ENCODE assay signal across 25 cellular contexts in genomic region chr12:9754984-9755383, GRCh38. TPM values are rescaled to one million over a fixed set of nuclear protein-coding genes. Genes with fewer than 3 reads are reported as not detected.
DNase-seq lines count a peak whose midpoint lies in the region; ATAC-seq and TF ChIP-seq lines count a peak whose summit lies in the region.
"Had no signal": no experiment of that assay in that cellular context is flagged by ENCODE, and none has a peak within 500 bp of the region (broad histone marks: within the 10 kb centered on the region; RNA-seq: fewer than 3 reads in every experiment).

No MANE protein-coding gene starts in this region.

- H3K9me2 ChIP-seq in GM23338 (ENCODE audit: insufficient read depth) = no peaks in the 10 kb centered on the region

- peaks cover 55% of the 10 kb centered on the region for H3K4me1 Mint-ChIP-seq in activated CD4-positive, alpha-beta T cell treated with anti-CD3 and anti-CD28 coated beads, Interleukin-2, amount 10 ng/mL, durations not matched to agents 7 days and 5 days
- peaks cover 13% of the 10 kb centered on the region; the same call in 2 of the 3 replicates for H3K4me1 Mint-ChIP-seq in GM23338
- H3K4me1 Mint-ChIP-seq in activated naive CD8-positive, alpha-beta T cell (ENCODE audit: low read depth) = peaks cover 47% of the 10 kb centered on the region
- H3K4me1 Mint-ChIP-seq in naive thymus-derived CD8-positive, alpha-beta T cell = peaks cover 24 to 75% (median 62%) of the 10 kb centered on the region in 4 donors

- no peaks in the 10 kb centered on the region for H4K20me1 ChIP-seq in GM23338 (replicated peaks; ENCODE audit: insufficient read depth)
- H4K20me1 ChIP-seq: BLaER1 treated with 17β-estradiol and CSF1 and Interleukin-3, amounts not matched to agents 10 nM and 100 nM had no signal

- H3K4me3 ChIP-seq in GM23338 (no peak overlapping the region), HAP-1 (no peak overlapping the region)
- H3K4me3 ChIP-seq: A549; adrenal gland; BLaER1 treated with 17β-estradiol and CSF1 and Interleukin-3, amounts not matched to agents 10 nM and 100 nM; heart left ventricle; left ventricle myocardium inferior had no signal

- H3F3A ChIP-seq in GM23338 (replicated peaks; ENCODE audit: low read depth) = no peaks in the 10 kb centered on the region

- ATAC-seq in GM23338 (no peak), left cardiac atrium (no peak)
- ATAC-seq in naive thymus-derived CD8-positive, alpha-beta T cell = no peak
- ATAC-seq: A549, heart left ventricle had no signal

- intact Hi-C loops in left cardiac atrium (cut with DNase I) = loop anchor here (5.0 to 10.0 kb wide), 2 partner anchors 42 to 160 kb away; no protein-coding TSS in a partner anchor

- CTCF ChIA-PET in activated CD4-positive, alpha-beta T cell treated with anti-CD3 and anti-CD28 coated beads, Interleukin-2, amount 10 ng/mL, durations not matched to agents 7 days and 5 days (lab: Charles Lee) = interaction anchor here (0.8 to 6.3 kb wide), 5 partner anchors 13 to 59 kb away, joined by 3 to 55 read pairs (median 5); no protein-coding TSS in a partner anchor

- TF ChIP-seq CTCF in GM23338 (conservative IDR thresholded peaks at IDR 0.05; ENCODE audit: low read depth in 2 of 2) = no peak

- no peaks in the 10 kb centered on the region for H3K9me3 Mint-ChIP-seq in activated CD4-positive, alpha-beta T cell treated with anti-CD3 and anti-CD28 coated beads, Interleukin-2, amount 10 ng/mL, durations not matched to agents 7 days and 5 days
- no peaks in the 10 kb centered on the region for H3K9me3 Mint-ChIP-seq in GM23338
- H3K9me3 Mint-ChIP-seq in activated naive CD8-positive, alpha-beta T cell (ENCODE audit: low read depth) = no peaks in the 10 kb centered on the region
- H3K9me3 Mint-ChIP-seq in naive thymus-derived CD8-positive, alpha-beta T cell = no peaks in the 10 kb centered on the region
- H3K9me3 Mint-ChIP-seq: dendritic cell treated with granulocyte-macrophage colony-stimulating factor and Interleukin-4, amounts not matched to agents 40 ng/mL and 50 ng/mL, for 4 days had no signal

- peak overlapping the region; percentile 70 for H3K27ac Mint-ChIP-seq in activated CD4-positive, alpha-beta T cell treated with anti-CD3 and anti-CD28 coated beads, Interleukin-2, amount 10 ng/mL, durations not matched to agents 7 days and 5 days
- H3K27ac Mint-ChIP-seq in GM23338 = no peak overlapping the region
- H3K27ac Mint-ChIP-seq in activated naive CD8-positive, alpha-beta T cell = peak overlapping the region; percentile 90
- H3K27ac Mint-ChIP-seq in naive thymus-derived CD8-positive, alpha-beta T cell = peak overlapping the region; percentile 53 to 96 (median 86)
- H3K27ac Mint-ChIP-seq: dendritic cell treated with granulocyte-macrophage colony-stimulating factor and Interleukin-4, amounts not matched to agents 40 ng/mL and 50 ng/mL, for 4 days had no signal

- POLR2A ChIA-PET in activated CD4-positive, alpha-beta T cell treated with anti-CD3 and anti-CD28 coated beads, Interleukin-2, amount 10 ng/mL, durations not matched to agents 7 days and 5 days (lab: Charles Lee) = interaction anchor here (10.8 kb wide), 1 partner anchor 41 kb away, joined by 125 read pairs; no protein-coding TSS in a partner anchor
- POLR2A ChIA-PET in naive thymus-derived CD8-positive, alpha-beta T cell (lab: Charles Lee) = interaction anchor here (1.6 kb wide), 1 partner anchor 107 kb away, joined by 4 read pairs; no protein-coding TSS in a partner anchor

- no peaks in the 10 kb centered on the region for H3K36me3 ChIP-seq in GM23338 (ENCODE audit: insufficient read depth)
- no peaks in the 10 kb centered on the region for H3K36me3 ChIP-seq in HAP-1 (replicated peaks)
- H3K36me3 ChIP-seq: adrenal gland, left ventricle myocardium inferior had no signal

- H3K9me3 ChIP-seq in HAP-1 = no peaks in the 10 kb centered on the region
- H3K9me3 ChIP-seq: A549, adrenal gland, heart left ventricle, left ventricle myocardium inferior had no signal

- H3K4me3 Mint-ChIP-seq in activated CD4-positive, alpha-beta T cell treated with anti-CD3 and anti-CD28 coated beads, Interleukin-2, amount 10 ng/mL, durations not matched to agents 7 days and 5 days = peak overlapping the region; percentile 70
- no peak overlapping the region for H3K4me3 Mint-ChIP-seq in GM23338
- peak overlapping the region; percentile 100 for H3K4me3 Mint-ChIP-seq in activated naive CD8-positive, alpha-beta T cell
- H3K4me3 Mint-ChIP-seq in naive thymus-derived CD8-positive, alpha-beta T cell = peak overlapping the region in 9 of 10 donors; percentile 11 to 99 (median 54)
- H3K4me3 Mint-ChIP-seq: dendritic cell treated with granulocyte-macrophage colony-stimulating factor and Interleukin-4, amounts not matched to agents 40 ng/mL and 50 ng/mL, for 4 days had no signal

- in situ Hi-C loops in HAP-1 (cut with MboI; ENCODE audit: low sequenced_read_pairs) = loop anchor here (5.0 kb wide), 1 partner anchor 42 kb away; no protein-coding TSS in a partner anchor

- no peak overlapping the region for H3K4me2 ChIP-seq in GM23338
- H3K4me2 ChIP-seq: A549 had no signal

- H2AFZ ChIP-seq in GM23338 = peak overlapping the region; percentile 17

- no peaks in the 10 kb centered on the region for H3K27me3 ChIP-seq in GM23338 (ENCODE audit: insufficient read depth)
- no peaks in the 10 kb centered on the region for H3K27me3 ChIP-seq in HAP-1 (ENCODE audit: low read depth)
- H3K27me3 ChIP-seq: adrenal gland, heart left ventricle had no signal

- H3K4me1 ChIP-seq in GM23338 (ENCODE audit: insufficient read depth) (peaks cover 8% of the 10 kb centered on the region; the same call in 1 of the 2 replicates), HAP-1 (peaks cover 40% of the 10 kb centered on the region)
- H3K4me1 ChIP-seq: adrenal gland had no signal

- no peaks in the 10 kb centered on the region for H3K27me3 Mint-ChIP-seq in activated CD4-positive, alpha-beta T cell treated with anti-CD3 and anti-CD28 coated beads, Interleukin-2, amount 10 ng/mL, durations not matched to agents 7 days and 5 days
- H3K27me3 Mint-ChIP-seq in GM23338 (ENCODE audit: insufficient read depth, low read depth, poor library complexity) = peaks cover 5% of the 10 kb centered on the region
- no peaks in the 10 kb centered on the region for H3K27me3 Mint-ChIP-seq in activated naive CD8-positive, alpha-beta T cell
- H3K27me3 Mint-ChIP-seq in naive thymus-derived CD8-positive, alpha-beta T cell = no peaks in the 10 kb centered on the region
- H3K27me3 Mint-ChIP-seq: dendritic cell treated with granulocyte-macrophage colony-stimulating factor and Interleukin-4, amounts not matched to agents 40 ng/mL and 50 ng/mL, for 4 days had no signal

- H3K36me3 Mint-ChIP-seq in activated CD4-positive, alpha-beta T cell treated with anti-CD3 and anti-CD28 coated beads, Interleukin-2, amount 10 ng/mL, durations not matched to agents 7 days and 5 days (ENCODE audit: low read depth) = peaks cover 73% of the 10 kb centered on the region
- H3K36me3 Mint-ChIP-seq in GM23338 (ENCODE audit: low read depth) = no peaks in the 10 kb centered on the region
- peaks cover 63% of the 10 kb centered on the region for H3K36me3 Mint-ChIP-seq in activated naive CD8-positive, alpha-beta T cell
- peaks cover 25 to 63% (median 31%) of the 10 kb centered on the region in 3 donors for H3K36me3 Mint-ChIP-seq in naive thymus-derived CD8-positive, alpha-beta T cell

- no peak overlapping the region for H3K27ac ChIP-seq in GM23338 (ENCODE audit: low read depth)
- H3K27ac ChIP-seq: A549; adrenal gland; BLaER1 treated with 17β-estradiol and CSF1 and Interleukin-3, amounts not matched to agents 10 nM and 100 nM; heart left ventricle; left ventricle myocardium inferior had no signal

- DNase-seq in activated CD4-positive, alpha-beta T cell treated with anti-CD3 and anti-CD28 coated beads, Interleukin-2, amount 10 ng/mL, durations not matched to agents 7 days and 5 days = no peak
- DNase-seq in activated CD4-positive, alpha-beta T cell treated with anti-CD3 and anti-CD28 coated beads, Interleukin-2, amount 50 U/mL, for 48 hours = no peak
- no peak for DNase-seq in GM23338 (ENCODE audit: low spot score)
- DNase-seq in naive thymus-derived CD8-positive, alpha-beta T cell = no peak
- no peak for DNase-seq in left cardiac atrium
- no peak for DNase-seq in inferior parietal cortex (ENCODE audit: extremely low spot score)
- no peak for DNase-seq in HAP-1 (ENCODE audit: low spot score in 2 of 2)
- DNase-seq: activated CD8-positive, alpha-beta memory T cell treated with anti-CD3 and anti-CD28 coated beads, Interleukin-2, amount 50 U/mL, for 4 hours; adrenal gland; heart left ventricle; left ventricle myocardium inferior; NCI-H2171; NCI-H526; T1000 had no signal

- H3K79me2 ChIP-seq in GM23338 (replicated peaks; ENCODE audit: insufficient read depth) = no peaks in the 10 kb centered on the region

TF ChIP-seq in GM23338, 12 proteins besides CTCF, POLR2A, EP300 and RAD21 (continues in another document):
- TF ChIP-seq NANOG (IDR thresholded peaks at IDR 0.05; ENCODE audit: borderline replicate concordance) (no peak), ZNF114 (CRISPR knock-in tag; IDR thresholded peaks at IDR 0.05) (no peak), JUNB (IDR thresholded peaks at IDR 0.05; ENCODE audit: unreplicated experiment) (no peak), STAT1 (IDR thresholded peaks at IDR 0.05; ENCODE audit: unreplicated experiment) (no peak)

RNA-seq across cellular contexts. Expression of gene CD69, which starts 5.7 kb away (rescaled TPM):
- total RNA-seq in activated CD4-positive, alpha-beta T cell treated with anti-CD3 and anti-CD28 coated beads, Interleukin-2, amount 10 ng/mL, durations not matched to agents 7 days and 5 days = 10 to 100 TPM; 71.6 to 82.4 TPM
- not detected in 2 replicates for total RNA-seq in GM23338 (2014; rRNA removed; shearing (Covaris generic))
- 0.12 TPM in 1 of 2 replicates, not detected in the other for polyA plus RNA-seq in GM23338 (2016; fragmentation: Nextera tagmentation; extraction: Ambion mirVana)
- total RNA-seq in naive thymus-derived CD8-positive, alpha-beta T cell = 10 to 100 TPM; 30.7 to 34.0 TPM
- 100 to 1,000 TPM in 1 of 3 donors, 10 to 100 TPM in 2; 73.5 to 248 (median 87.9) TPM for polyA plus RNA-seq in naive thymus-derived CD8-positive, alpha-beta T cell
- 1 to 10 TPM; 1.7 to 2.9 TPM for total RNA-seq in left cardiac atrium
- total RNA-seq: bronchial epithelial cell, G401, SK-MEL-5 had no signal
- polyA plus RNA-seq: A549 had no signal

RNA-seq across cellular contexts. Expression of gene CLECL1, which starts 22.1 kb away (rescaled TPM):
- total RNA-seq in activated CD4-positive, alpha-beta T cell treated with anti-CD3 and anti-CD28 coated beads, Interleukin-2, amount 10 ng/mL, durations not matched to agents 7 days and 5 days = 1 to 10 TPM; 1.2 to 1.4 TPM
- not detected in 2 replicates for total RNA-seq in GM23338 (2014; rRNA removed; shearing (Covaris generic))
- not detected in 2 replicates for polyA plus RNA-seq in GM23338 (2016; fragmentation: Nextera tagmentation; extraction: Ambion mirVana)
- under 1 TPM; 0.52 to 0.96 TPM for total RNA-seq in naive thymus-derived CD8-positive, alpha-beta T cell
- polyA plus RNA-seq in naive thymus-derived CD8-positive, alpha-beta T cell = under 1 TPM in 1 of 3 donors, not detected in 2; 0.35 TPM
- 1 to 10 TPM in 1 of 2 donors, not detected in 1; 1.2 TPM for total RNA-seq in left cardiac atrium
- total RNA-seq: bronchial epithelial cell, endothelial cell of umbilical vein, G401, left ventricle myocardium inferior, pulmonary artery endothelial cell, SK-MEL-5, skeletal muscle tissue, urinary bladder had no signal
- polyA plus RNA-seq: A549, endothelial cell of umbilical vein, heart left ventricle had no signal

Comparison
In these comparisons a context has a peak if more than half of its experiments do, and no peak if none do; other contexts are left out.
1. RNA of gene CD69, which starts 5.7 kb away (total RNA-seq): 71.6 to 82.4 TPM in activated CD4-positive, alpha-beta T cell treated with anti-CD3 and anti-CD28 coated beads, Interleukin-2, amount 10 ng/mL, durations not matched to agents 7 days and 5 days and 30.7 to 34.0 TPM in naive thymus-derived CD8-positive, alpha-beta T cell; 1.7 to 2.9 TPM in left cardiac atrium and not detected in GM23338; every median in the first group is over 4 times any median in the second.